Comparison of ENCODE assay signal across 16 cellular contexts in genomic region chr11:67645521-67646457, GRCh38. TPM values are rescaled to one million over a fixed set of nuclear protein-coding genes. Genes with fewer than 3 reads are reported as not detected.
DNase-seq lines count a peak whose midpoint lies in the region; ATAC-seq and TF ChIP-seq lines count a peak whose summit lies in the region.
"Had no signal": no experiment of that assay in that cellular context is flagged by ENCODE, and none has a peak within 500 bp of the region (broad histone marks: within the 10 kb centered on the region; RNA-seq: fewer than 3 reads in every experiment).

No MANE protein-coding gene starts in this region.

- POLR2A ChIA-PET in CD8-positive, alpha-beta T cell (lab: Charles Lee), result interaction anchor here (1.1 kb wide), 1 partner anchor 16 kb away, joined by 3 read pairs; the partner anchor contains the start of gene NUDT8

- peak overlapping the region; percentile 61 for H3K4me3 Mint-ChIP-seq in CD8-positive, alpha-beta T cell

- in situ Hi-C loops in GM13977 (cut with MboI; ENCODE audit: low pct_unique_long_range_greater_than_20kb, low sequenced_read_pairs, unreplicated experiment), result no loop called here

- no peaks in the 10 kb centered on the region for H3K36me3 Mint-ChIP-seq in CD8-positive, alpha-beta T cell

- no peaks in the 10 kb centered on the region for H3K9me3 ChIP-seq in CD8-positive, alpha-beta T cell (ENCODE audit: low read length)
- no peaks in the 10 kb centered on the region for H3K9me3 ChIP-seq in MG63
- H3K9me3 ChIP-seq: adrenal gland, upper lobe of left lung had no signal

- no peak for ATAC-seq in CD8-positive, alpha-beta T cell
- ATAC-seq in HG02678 (IDR thresholded peaks at IDR 0.05; ENCODE audit: unreplicated experiment), result no peak
- ATAC-seq in HG03045 (IDR thresholded peaks at IDR 0.05; ENCODE audit: unreplicated experiment), result no peak

- no peak for TF ChIP-seq CTCF in CD8-positive, alpha-beta T cell (IDR thresholded peaks at IDR 0.05)
- TF ChIP-seq CTCF in GM13977 (IDR thresholded peaks at IDR 0.05; ENCODE audit: extremely low read depth, insufficient read depth, missing control alignments) (peak; percentile 37), VCaP (conservative IDR thresholded peaks at IDR 0.05) (peak; percentile 43; the same call in 1 of the 2 replicates)

- no peak overlapping the region for H2BK120ac ChIP-seq in mesendoderm (ENCODE audit: low read depth, low read length)

- H3K9ac ChIP-seq in mesendoderm (ENCODE audit: low read length), result no peak overlapping the region

- no peaks in the 10 kb centered on the region for H3K27me3 ChIP-seq in CD8-positive, alpha-beta T cell (ENCODE audit: insufficient read depth, low read length)
- H3K27me3 ChIP-seq in mesendoderm (ENCODE audit: insufficient read depth, low read length, poor library complexity) (no peaks in the 10 kb centered on the region), MG63 (no peaks in the 10 kb centered on the region)

- H3K27ac Mint-ChIP-seq in CD8-positive, alpha-beta T cell, result no peak overlapping the region

- H3K18ac ChIP-seq in mesendoderm (ENCODE audit: low read length), result no peak overlapping the region

- WGBS in mesendoderm (ENCODE audit: extremely low coverage, insufficient coverage, low lambda C conversion rate), result no CpG with 5 or more reads among the region's 24 CpGs

- H3K56ac ChIP-seq in mesendoderm (ENCODE audit: low read length), result no peak overlapping the region

- H3K4me2 ChIP-seq in mesendoderm (ENCODE audit: low read length), result no peak overlapping the region

- no peak overlapping the region for H4K5ac ChIP-seq in mesendoderm (ENCODE audit: low read length)

- peaks cover 41% of the 10 kb centered on the region for H3K4me1 Mint-ChIP-seq in CD8-positive, alpha-beta T cell (ENCODE audit: low read depth)

- H4K8ac ChIP-seq in mesendoderm (ENCODE audit: low read depth, low read length), result no peak overlapping the region

- H3K4me1 ChIP-seq in CD8-positive, alpha-beta T cell (ENCODE audit: insufficient read depth, low read length), result peaks cover 46% of the 10 kb centered on the region
- H3K4me1 ChIP-seq in mesendoderm (ENCODE audit: control insufficient read depth, low read depth, low read length), result no peaks in the 10 kb centered on the region
- H3K4me1 ChIP-seq: adrenal gland had no signal

- no peaks in the 10 kb centered on the region for H3K36me3 ChIP-seq in CD8-positive, alpha-beta T cell (ENCODE audit: insufficient read depth, low read length)
- no peaks in the 10 kb centered on the region for H3K36me3 ChIP-seq in mesendoderm (ENCODE audit: control insufficient read depth, insufficient read depth, low read length)
- H3K36me3 ChIP-seq in MG63, result no peaks in the 10 kb centered on the region
- H3K36me3 ChIP-seq: adrenal gland, upper lobe of left lung had no signal

- no peak for DNase-seq in CD8-positive, alpha-beta T cell
- DNase-seq in GM13977 (ENCODE audit: low spot score) (no peak), mesendoderm (peak; percentile 57), MG63 (no peak), NCI-H1092 treated with DMSO at 0.1 percent for 48 hours (lab: John Stamatoyannopoulos, UW) (no peak)
- DNase-seq: adrenal gland; effector CD4-positive, alpha-beta T cell; glutamatergic neuron; mammary epithelial cell; NCI-H2171; retina; SIG-M5 had no signal

- no peak overlapping the region for H2BK15ac ChIP-seq in mesendoderm (replicated peaks; ENCODE audit: low read depth)

- no peak overlapping the region for H3K4me3 ChIP-seq in CD8-positive, alpha-beta T cell (ENCODE audit: low read depth, low read length)
- H3K4me3 ChIP-seq in mesendoderm (ENCODE audit: low read length) (no peak overlapping the region), MG63 (no peak overlapping the region)
- H3K4me3 ChIP-seq: adrenal gland, upper lobe of left lung had no signal

- H3K9me3 Mint-ChIP-seq in CD8-positive, alpha-beta T cell, result no peaks in the 10 kb centered on the region

- H3K79me2 ChIP-seq in mesendoderm (ENCODE audit: control insufficient read depth, insufficient read depth, low read length), result no peaks in the 10 kb centered on the region

- no peak overlapping the region for H3K23ac ChIP-seq in mesendoderm (ENCODE audit: low read length)

- no peak overlapping the region for H3K4ac ChIP-seq in mesendoderm (ENCODE audit: low read depth, low read length)

- no peak overlapping the region for H2BK5ac ChIP-seq in mesendoderm (ENCODE audit: low read length)

- intact Hi-C loops in CD8-positive, alpha-beta T cell (cut with DNase I, micrococcal nuclease), result no loop called here

- CTCF ChIA-PET in CD8-positive, alpha-beta T cell (lab: Charles Lee), result interaction anchor here (1.1 to 5.6 kb wide), 5 partner anchors 10 to 33 kb away, joined by 4 to 62 read pairs (median 9); partner anchors contain the start of gene NUDT8

- H3K79me1 ChIP-seq in mesendoderm (ENCODE audit: low read length), result no peaks in the 10 kb centered on the region

- H3K27me3 Mint-ChIP-seq in CD8-positive, alpha-beta T cell (ENCODE audit: low read depth), result no peaks in the 10 kb centered on the region

- H3K27ac ChIP-seq in CD8-positive, alpha-beta T cell (ENCODE audit: low read depth, low read length), result no peak overlapping the region
- no peak overlapping the region for H3K27ac ChIP-seq in VCaP
- no peak overlapping the region for H3K27ac ChIP-seq in mesendoderm (ENCODE audit: low read depth, low read length)
- H3K27ac ChIP-seq: adrenal gland, upper lobe of left lung had no signal

- no peak overlapping the region for H2AK5ac ChIP-seq in mesendoderm (ENCODE audit: low read length)

RNA-seq across cellular contexts. Expression of gene ACY3, which starts 4.7 kb away (rescaled TPM):
- not detected for total RNA-seq in CD8-positive, alpha-beta T cell
- polyA plus RNA-seq in mesendoderm (2013, experiment 1 of 2), result 0.08 TPM
- 0.13 TPM for polyA plus RNA-seq in mesendoderm (2013, experiment 2 of 2)
- total RNA-seq in MG63 (2014; rRNA removed; shearing (Covaris generic); ENCODE audit: low replicate concordance), result not detected in 2 replicates
- total RNA-seq: adrenal gland had no signal

RNA-seq across cellular contexts. Expression of gene TBX10, which starts 6.2 kb away (rescaled TPM):
- total RNA-seq in CD8-positive, alpha-beta T cell, result not detected
- 0.04 TPM for polyA plus RNA-seq in mesendoderm (2013, experiment 1 of 2)
- polyA plus RNA-seq in mesendoderm (2013, experiment 2 of 2), result 0.03 TPM
- not detected in 2 replicates for total RNA-seq in MG63 (2014; rRNA removed; shearing (Covaris generic); ENCODE audit: low replicate concordance)
- total RNA-seq: adrenal gland, mammary epithelial cell, upper lobe of left lung had no signal
- polyA plus RNA-seq: adrenal gland, mammary epithelial cell had no signal

RNA-seq across cellular contexts. Expression of gene NUDT8, which starts 16.1 kb away (rescaled TPM):
- total RNA-seq in CD8-positive, alpha-beta T cell, result 1 to 10 TPM; 1.0 to 2.0 TPM
- polyA plus RNA-seq in mesendoderm (2013, experiment 1 of 2), result 4.2 TPM
- 3.9 TPM for polyA plus RNA-seq in mesendoderm (2013, experiment 2 of 2)
- 15.0 TPM in 1 of 2 replicates, not detected in the other for total RNA-seq in MG63 (2014; rRNA removed; shearing (Covaris generic); ENCODE audit: low replicate concordance)

RNA-seq across cellular contexts. Expression of gene ALDH3B2, which starts 28.6 kb away (rescaled TPM):
- not detected for total RNA-seq in CD8-positive, alpha-beta T cell
- 0.11 TPM for polyA plus RNA-seq in mesendoderm (2013, experiment 1 of 2)
- 0.15 TPM for polyA plus RNA-seq in mesendoderm (2013, experiment 2 of 2)
- total RNA-seq in MG63 (2014; rRNA removed; shearing (Covaris generic); ENCODE audit: low replicate concordance), result not detected in 2 replicates
- total RNA-seq: adrenal gland had no signal

RNA-seq across cellular contexts. Expression of gene NDUFV1, which starts 39.1 kb away (rescaled TPM):
- 100 to 1,000 TPM; 220 to 237 TPM for total RNA-seq in CD8-positive, alpha-beta T cell
- polyA plus RNA-seq in mesendoderm (2013, experiment 1 of 2), result 58.8 TPM
- polyA plus RNA-seq in mesendoderm (2013, experiment 2 of 2), result 56.6 TPM
- 274 and 469 TPM in 2 replicates for total RNA-seq in MG63 (2014; rRNA removed; shearing (Covaris generic); ENCODE audit: low replicate concordance)
